24 cellular contexts compared by ENCODE assay signal in genomic region chr16:84444476-84444875, GRCh38.
"Had no signal": no experiment of that assay in that cellular context is flagged by ENCODE, and none has a peak within 500 bp of the region (broad histone marks: within the 10 kb centered on the region; RNA-seq: fewer than 3 reads in every experiment).

No MANE protein-coding gene starts in this region.

- DNase-seq: colonic mucosa; cortex of kidney; effector CD8-positive, alpha-beta T cell; effector memory CD8-positive, alpha-beta T cell; endodermal cell; erythroblast; esophagus squamous epithelium; foreskin fibroblast; foreskin melanocyte; gastrocnemius medialis; glutamatergic neuron; heart right ventricle; hippocampal formation; left cardiac atrium; left lung; left ventricle myocardium superior; mammary epithelial cell; mesendoderm; midbrain had no signal

- H3K4me3 Mint-ChIP-seq: dendritic cell treated with granulocyte-macrophage colony-stimulating factor and Interleukin-4, amounts not matched to agents 40 ng/mL and 50 ng/mL, for 4 days; effector memory CD8-positive, alpha-beta T cell; endodermal cell; memory B cell had no signal

- H3K9me3 Mint-ChIP-seq: dendritic cell treated with granulocyte-macrophage colony-stimulating factor and Interleukin-4, amounts not matched to agents 40 ng/mL and 50 ng/mL, for 4 days; effector memory CD8-positive, alpha-beta T cell; endodermal cell; memory B cell had no signal

- H3K9me3 ChIP-seq: colonic mucosa, esophagus squamous epithelium, gastrocnemius medialis, heart right ventricle, left lung had no signal

- H3K27ac ChIP-seq: epithelial cell of prostate, esophagus squamous epithelium, gastrocnemius medialis, heart right ventricle, left lung had no signal

- H3K4me3 ChIP-seq: colonic mucosa, esophagus squamous epithelium, gastrocnemius medialis, heart right ventricle, left lung, lung had no signal

- H3K4me1 ChIP-seq: esophagus squamous epithelium, gastrocnemius medialis, heart right ventricle, left lung had no signal

- H3K4me1 Mint-ChIP-seq: memory B cell had no signal

- H3K27me3 ChIP-seq: colonic mucosa had no signal

- ATAC-seq: effector memory CD8-positive, alpha-beta T cell; esophagus mucosa; gastrocnemius medialis; heart right ventricle; left cardiac atrium; left lung; left ventricle myocardium superior had no signal

- H3K27ac Mint-ChIP-seq: dendritic cell treated with granulocyte-macrophage colony-stimulating factor and Interleukin-4, amounts not matched to agents 40 ng/mL and 50 ng/mL, for 4 days; effector memory CD8-positive, alpha-beta T cell; endodermal cell; memory B cell had no signal

- H3K36me3 ChIP-seq: colonic mucosa, esophagus squamous epithelium, gastrocnemius medialis, heart right ventricle had no signal

- H3K36me3 Mint-ChIP-seq: memory B cell had no signal
